In the genomic region with DNA sequence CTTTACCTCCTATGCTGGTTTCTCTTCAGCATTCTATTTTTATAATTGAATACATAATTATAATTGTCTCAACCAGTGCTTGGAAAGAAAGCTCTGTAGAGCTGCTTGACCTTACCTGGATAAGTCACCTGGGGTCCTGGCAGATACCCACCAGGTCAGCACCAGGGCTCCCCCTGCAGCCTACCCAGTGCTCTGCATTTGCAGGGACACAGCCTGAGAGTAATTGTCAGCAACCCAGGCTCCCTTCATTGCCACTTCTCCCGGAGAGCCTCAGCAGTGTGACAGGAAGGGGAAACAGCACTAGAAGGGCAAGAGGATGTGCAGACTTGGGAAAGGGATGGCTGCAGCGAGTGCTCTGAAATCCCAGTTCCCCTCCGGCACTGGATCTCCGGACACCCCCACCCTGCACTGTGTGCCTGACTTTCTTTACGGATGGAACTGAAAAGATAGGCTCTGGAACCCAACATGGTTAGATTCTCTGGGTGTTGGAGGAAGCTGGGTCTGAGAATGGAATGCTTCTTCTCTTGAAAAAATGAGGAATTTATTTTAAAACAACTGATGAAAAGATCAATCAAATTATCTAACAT, we compare ENCODE assay signal across 8 cellular contexts. TPM values are rescaled to one million over a fixed set of nuclear protein-coding genes. Genes with fewer than 3 reads are reported as not detected.
DNase-seq lines count a peak whose midpoint lies in the region; ATAC-seq lines count a peak whose summit lies in the region.
"Had no signal": no experiment of that assay in that cellular context is flagged by ENCODE, and none has a peak within 500 bp of the region (broad histone marks: within the 10 kb centered on the region; RNA-seq: fewer than 3 reads in every experiment).

No MANE protein-coding gene starts in this region.

- H3K9me3 Mint-ChIP-seq in activated naive CD4-positive, alpha-beta T cell treated with anti-CD3 and anti-CD28 coated beads, Interleukin-2, amount 50 U/mL, for 72 hours: no peaks in the 10 kb centered on the region
- H3K9me3 Mint-ChIP-seq in memory B cell: peaks cover 3% of the 10 kb centered on the region

- no peaks in the 10 kb centered on the region for H3K36me3 Mint-ChIP-seq in activated naive CD4-positive, alpha-beta T cell treated with anti-CD3 and anti-CD28 coated beads, Interleukin-2, amount 50 U/mL, for 72 hours
- H3K36me3 Mint-ChIP-seq in memory B cell: no peaks in the 10 kb centered on the region

- peaks cover 2% of the 10 kb centered on the region for H3K4me1 Mint-ChIP-seq in memory B cell

- no peak overlapping the region for H3K4me3 Mint-ChIP-seq in memory B cell

- peak; percentile 83 for ATAC-seq in GM21423 (IDR thresholded peaks at IDR 0.05; ENCODE audit: unreplicated experiment)
- peak; percentile 54 to 77 for ATAC-seq in activated naive CD4-positive, alpha-beta T cell treated with anti-CD3 and anti-CD28 coated beads, Interleukin-2, amount 50 U/mL, for 72 hours
- ATAC-seq in memory B cell (ENCODE audit: low read depth): peak; percentile 62
- ATAC-seq in HG02852 (IDR thresholded peaks at IDR 0.05; ENCODE audit: unreplicated experiment): no peak

- DNase-seq in EL: peak; percentile 23
- DNase-seq in NCI-H1105 (lab: John Stamatoyannopoulos, UW): peak; percentile 6
- DNase-seq in activated naive CD4-positive, alpha-beta T cell treated with anti-CD3 and anti-CD28 coated beads, Interleukin-2, amount 50 U/mL, for 72 hours (ENCODE audit: low spot score in 2 of 2): peak in 1 of 2 donors; percentile 54
- DNase-seq in memory B cell (ENCODE audit: low spot score in 2 of 2): no peak
- no peak for DNase-seq in NCI-H2171 (lab: John Stamatoyannopoulos, UW)

- H3K27ac Mint-ChIP-seq in activated naive CD4-positive, alpha-beta T cell treated with anti-CD3 and anti-CD28 coated beads, Interleukin-2, amount 50 U/mL, for 72 hours: no peak overlapping the region
- no peak overlapping the region for H3K27ac Mint-ChIP-seq in memory B cell

- peaks cover 29% of the 10 kb centered on the region for H3K27me3 Mint-ChIP-seq in memory B cell

RNA-seq across cellular contexts. Expression of a gene that starts 11.4 kb away (rescaled TPM):
- not detected for total RNA-seq in activated naive CD4-positive, alpha-beta T cell treated with anti-CD3 and anti-CD28 coated beads, Interleukin-2, amount 50 U/mL, for 72 hours
- total RNA-seq: T-helper 2 cell treated with Interferon-gamma antibody and Interleukin-4, amounts not matched to agents 100 ng/mL and 5 ng/mL, for 36 hours had no signal

RNA-seq across cellular contexts. Expression of a gene that starts 22.6 kb away (rescaled TPM):
- 100 to 1,000 TPM; 175 to 246 TPM for total RNA-seq in activated naive CD4-positive, alpha-beta T cell treated with anti-CD3 and anti-CD28 coated beads, Interleukin-2, amount 50 U/mL, for 72 hours

RNA-seq across cellular contexts. Expression of a gene that starts 35.8 kb away (rescaled TPM):
- under 1 TPM; 0.96 to 0.97 TPM for total RNA-seq in activated naive CD4-positive, alpha-beta T cell treated with anti-CD3 and anti-CD28 coated beads, Interleukin-2, amount 50 U/mL, for 72 hours

RNA-seq across cellular contexts. Expression of a gene that starts 41.1 kb away (rescaled TPM):
- 100 to 1,000 TPM in 1 of 2 donors, 10 to 100 TPM in 1; 91.1 to 112 TPM for total RNA-seq in activated naive CD4-positive, alpha-beta T cell treated with anti-CD3 and anti-CD28 coated beads, Interleukin-2, amount 50 U/mL, for 72 hours

RNA-seq across cellular contexts. Expression of a gene that starts 44.0 kb away (rescaled TPM):
- total RNA-seq in activated naive CD4-positive, alpha-beta T cell treated with anti-CD3 and anti-CD28 coated beads, Interleukin-2, amount 50 U/mL, for 72 hours: 10 to 100 TPM; 15.0 to 15.2 TPM

Comparison
In these comparisons a context has a peak if more than half of its experiments do, and no peak if none do; other contexts are left out.
1. DNase-seq: peak in EL (single experiment) and NCI-H1105 (single experiment); none in memory B cell (0 of 2) and NCI-H2171 (single experiment).